12 cellular contexts compared by ENCODE assay signal in genomic region chr2:96540136-96540535, GRCh38. TPM values are rescaled to one million over a fixed set of nuclear protein-coding genes. Genes with fewer than 3 reads are reported as not detected.
A peak's percentile ranks its signal among the peaks of the same experiment; 100 is the strongest.
DNase-seq lines count a peak whose midpoint lies in the region; ATAC-seq and TF ChIP-seq lines count a peak whose summit lies in the region.
"Had no signal": no experiment of that assay in that cellular context is flagged by ENCODE, and none has a peak within 500 bp of the region (broad histone marks: within the 10 kb centered on the region; RNA-seq: fewer than 3 reads in every experiment).

No MANE protein-coding gene starts in this region.

- H3K36me3 Mint-ChIP-seq in T-helper 1 cell treated with Interleukin-12 subunit alpha and Interleukin-12 subunit beta and Interleukin-4 antibody, amounts not matched to agents 30 μg/mL and 1 μg/mL, for 36 hours (ENCODE audit: low read depth): peaks cover 61% of the 10 kb centered on the region
- H3K36me3 Mint-ChIP-seq in effector memory CD8-positive, alpha-beta T cell (ENCODE audit: insufficient read depth): peaks cover 73% of the 10 kb centered on the region

- peak overlapping the region; percentile 36 for H3K27ac Mint-ChIP-seq in T-helper 1 cell treated with Interleukin-12 subunit alpha and Interleukin-12 subunit beta and Interleukin-4 antibody, amounts not matched to agents 30 μg/mL and 1 μg/mL, for 36 hours
- peak overlapping the region in 1 of 2 donors; percentile 100 for H3K27ac Mint-ChIP-seq in effector memory CD8-positive, alpha-beta T cell

- peak overlapping the region; percentile 98 for H3K4me3 Mint-ChIP-seq in T-helper 1 cell treated with Interleukin-12 subunit alpha and Interleukin-12 subunit beta and Interleukin-4 antibody, amounts not matched to agents 30 μg/mL and 1 μg/mL, for 36 hours
- H3K4me3 Mint-ChIP-seq in effector memory CD8-positive, alpha-beta T cell: peak overlapping the region; percentile 97 to 99

- H3K4me1 ChIP-seq in psoas muscle: peaks cover 76% of the 10 kb centered on the region

- no peaks in the 10 kb centered on the region for H3K27me3 ChIP-seq in psoas muscle (ENCODE audit: insufficient read depth in 3 of 3, low read length in 2 of 3)

- H3K36me3 ChIP-seq in psoas muscle (ENCODE audit: insufficient read depth in 1 of 2, low read depth in 1 of 2): peaks cover 0 to 39% of the 10 kb centered on the region in 2 donors

- H3K4me3 ChIP-seq in psoas muscle: peak overlapping the region; percentile 91

- CTCF ChIA-PET in RWPE1 (lab: Yijun Ruan, JAX): interaction anchor here (0.8 to 2.9 kb wide), 3 partner anchors 10 to 32 kb away, joined by 3 to 21 read pairs (median 6); no protein-coding TSS in a partner anchor

- POLR2A ChIA-PET in RWPE1 (lab: Yijun Ruan, JAX; ENCODE audit: low non-redundant PET): interaction anchor here (0.6 kb wide), 1 partner anchor 258 kb away, joined by 3 read pairs; no protein-coding TSS in a partner anchor

- no peaks in the 10 kb centered on the region for H3K9me3 ChIP-seq in psoas muscle

- no peak for DNase-seq in T-helper 1 cell
- peak; percentile 66 for DNase-seq in RWPE1 (ENCODE audit: low spot score)
- no peak for DNase-seq in effector memory CD8-positive, alpha-beta T cell
- peak in 1 of 2 donors; percentile 30 for DNase-seq in psoas muscle
- DNase-seq in amygdala (lab: John Stamatoyannopoulos, UW): no peak
- no peak for DNase-seq in NCI-H2171 treated with DMSO at 0.1 percent for 48 hours (lab: John Stamatoyannopoulos, UW)
- DNase-seq: effector CD4-positive, alpha-beta T cell; kidney glomerular epithelial cell; NCI-H1436; right cardiac atrium had no signal

- no peaks in the 10 kb centered on the region for H3K27me3 Mint-ChIP-seq in T-helper 1 cell treated with Interleukin-12 subunit alpha and Interleukin-12 subunit beta and Interleukin-4 antibody, amounts not matched to agents 30 μg/mL and 1 μg/mL, for 36 hours (ENCODE audit: low read depth)
- H3K27me3 Mint-ChIP-seq in effector memory CD8-positive, alpha-beta T cell: no peaks in the 10 kb centered on the region

- H3K27ac ChIP-seq in RWPE1 (peak overlapping the region; percentile 39; the same call in 1 of the 2 replicates), psoas muscle (no peak overlapping the region)

- no peaks in the 10 kb centered on the region for H3K9me3 Mint-ChIP-seq in T-helper 1 cell treated with Interleukin-12 subunit alpha and Interleukin-12 subunit beta and Interleukin-4 antibody, amounts not matched to agents 30 μg/mL and 1 μg/mL, for 36 hours
- H3K9me3 Mint-ChIP-seq in effector memory CD8-positive, alpha-beta T cell: no peaks in the 10 kb centered on the region

- ATAC-seq in effector memory CD8-positive, alpha-beta T cell (replicated peaks): no peak
- no peak for ATAC-seq in psoas muscle
- ATAC-seq in HG02678 (IDR thresholded peaks at IDR 0.05; ENCODE audit: unreplicated experiment): no peak
- ATAC-seq: right cardiac atrium had no signal

- peaks cover 58% of the 10 kb centered on the region for H3K4me1 Mint-ChIP-seq in T-helper 1 cell treated with Interleukin-12 subunit alpha and Interleukin-12 subunit beta and Interleukin-4 antibody, amounts not matched to agents 30 μg/mL and 1 μg/mL, for 36 hours (ENCODE audit: low read depth)
- peaks cover 50 to 58% of the 10 kb centered on the region in 2 donors for H3K4me1 Mint-ChIP-seq in effector memory CD8-positive, alpha-beta T cell (ENCODE audit: low read depth in 2 of 2)

- 71 to 79% (median 79%) methylated on average over 5 of the region's 5 CpGs for WGBS in psoas muscle, 3 donors

- TF ChIP-seq CTCF in RWPE1 (conservative IDR thresholded peaks at IDR 0.05; ENCODE audit: low read depth) (no peak), psoas muscle (IDR thresholded peaks at IDR 0.05) (no peak)

- intact Hi-C loops in psoas muscle (cut with DNase I): no loop called here

RNA-seq across cellular contexts. Expression of gene ARID5A, which starts 3.6 kb away (rescaled TPM):
- total RNA-seq in psoas muscle: 10 to 100 TPM; 25.7 to 73.6 (median 37.8) TPM
- polyA plus RNA-seq in psoas muscle: 10 to 100 TPM; 12.9 to 29.9 (median 18.2) TPM

RNA-seq across cellular contexts. Expression of gene NEURL3, which starts 35.0 kb away (rescaled TPM):
- total RNA-seq in psoas muscle: under 1 TPM in 1 of 4 donors, not detected in 3; 0.59 TPM
- under 1 TPM in 2 of 3 donors, not detected in 1; 0.09 TPM for polyA plus RNA-seq in psoas muscle
